In the genomic region with DNA sequence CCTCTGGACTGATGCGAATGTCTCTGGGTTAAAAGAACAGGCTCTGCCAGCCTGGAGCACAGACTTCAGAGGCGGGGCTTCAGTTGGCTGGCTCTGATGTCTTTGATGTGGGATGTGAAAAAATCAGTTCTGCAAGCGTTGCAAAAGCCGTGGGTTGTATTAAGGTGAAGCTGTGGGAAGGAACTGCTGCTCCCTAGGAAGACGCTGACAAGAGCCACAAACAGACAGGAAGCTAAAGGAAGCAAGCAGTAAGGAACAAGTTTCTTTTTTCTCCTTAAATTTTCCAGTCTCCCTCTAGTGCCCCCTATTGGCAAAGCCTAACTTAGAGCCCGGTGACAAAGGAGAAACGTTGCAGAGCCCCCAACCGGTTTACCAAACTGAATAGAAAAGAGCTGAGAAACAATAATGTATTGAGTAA, we compare ENCODE assay signal across 9 cellular contexts.
DNase-seq lines count a peak whose midpoint lies in the region; ATAC-seq and TF ChIP-seq lines count a peak whose summit lies in the region.
"Had no signal": no experiment of that assay in that cellular context is flagged by ENCODE, and none has a peak within 500 bp of the region (broad histone marks: within the 10 kb centered on the region; RNA-seq: fewer than 3 reads in every experiment).

No MANE protein-coding gene starts in this region.

- no peak overlapping the region for H2BK5ac ChIP-seq in IMR-90 (ENCODE audit: low read depth, low read length, poor library complexity, severe bottlenecking)

- in situ Hi-C loops in IMR-90 (cut with MboI; ENCODE audit: low sequenced_read_pairs) = no loop called here
- in situ Hi-C loops in astrocyte of the spinal cord (cut with HindIII; ENCODE audit: low sequenced_read_pairs) = no loop called here

- no TSS peak for BruUV-seq in IMR-90 (replicated peaks; lab: Mats Ljungman, UMichigan)

- CTCF ChIA-PET in IMR-90 (lab: Yijun Ruan, JAX) = no interaction called here

- no peaks in the 10 kb centered on the region for H3K4me1 ChIP-seq in IMR-90 (ENCODE audit: control insufficient read depth, insufficient read depth, low read length)

- H3K27ac ChIP-seq in IMR-90 (ENCODE audit: insufficient read depth, low read length) = no peak overlapping the region

- no peaks in the 10 kb centered on the region for H3K36me3 Mint-ChIP-seq in activated naive CD8-positive, alpha-beta T cell treated with anti-CD3 and anti-CD28 coated beads for 36 hours
- H3K36me3 Mint-ChIP-seq in activated T-cell treated with anti-CD3 and anti-CD28 coated beads, Interleukin-2, amount 50 U/mL, for 24 hours (ENCODE audit: low read depth) = no peaks in the 10 kb centered on the region

- POLR2A ChIA-PET in IMR-90 (lab: Charles Lee; ENCODE audit: unreplicated experiment) = no interaction called here

- no peak overlapping the region for H3K56ac ChIP-seq in IMR-90 (ENCODE audit: extremely low read depth, insufficient read depth, low read length)

- intact Hi-C loops in IMR-90 (cut with micrococcal nuclease) = no loop called here

- no peak for TF ChIP-seq POLR2A in IMR-90 (IDR thresholded peaks at IDR 0.05; ENCODE audit: low read depth, low read length)

- no peak overlapping the region for H3K4ac ChIP-seq in IMR-90 (ENCODE audit: low read depth, low read length)

- no peaks in the 10 kb centered on the region for H3K9me1 ChIP-seq in IMR-90 (ENCODE audit: insufficient read depth, low read length)

- dilution Hi-C loops in IMR-90 (cut with HindIII; ENCODE audit: low sequenced_read_pairs, unreplicated experiment) = no loop called here

- TF ChIP-seq CTCF in AG10803 (conservative IDR thresholded peaks at IDR 0.05; ENCODE audit: low read length) (peak; percentile 35), IMR-90 (conservative IDR thresholded peaks at IDR 0.05; ENCODE audit: low read depth, low read length) (peak; percentile 34), astrocyte of the spinal cord (IDR thresholded peaks at IDR 0.05; ENCODE audit: low read depth, low read length) (peak; percentile 85)

- H3K9ac ChIP-seq in IMR-90 (ENCODE audit: low read depth, low read length) = no peak overlapping the region

- no peak overlapping the region for H2BK15ac ChIP-seq in IMR-90 (ENCODE audit: low read depth, low read length)

- WGBS in IMR-90 (ENCODE audit: extremely low coverage in 2 of 2, insufficient read length in 1 of 2), 2 experiments = no CpG with 5 or more reads among the region's 8 CpGs

- H3K79me1 ChIP-seq in IMR-90 (ENCODE audit: low read depth in 1 of 2, low read length in 2 of 2) = no peaks in the 10 kb centered on the region

- H4K20me1 ChIP-seq in IMR-90 (ENCODE audit: insufficient read depth, low read length) = no peaks in the 10 kb centered on the region

- H2AK9ac ChIP-seq in IMR-90 (replicated peaks; ENCODE audit: low read depth, low read length, poor library complexity) = no peak overlapping the region

- no peaks in the 10 kb centered on the region for H3K9me3 Mint-ChIP-seq in activated naive CD8-positive, alpha-beta T cell treated with anti-CD3 and anti-CD28 coated beads for 36 hours
- peaks cover 3% of the 10 kb centered on the region for H3K9me3 Mint-ChIP-seq in activated T-cell treated with anti-CD3 and anti-CD28 coated beads, Interleukin-2, amount 50 U/mL, for 24 hours
- H3K9me3 Mint-ChIP-seq: activated B cell treated with CpG ODN at 0.5 μM for 24 hours had no signal

- no peak for DNase-seq in AG10803 (ENCODE audit: low read depth)
- no peak for DNase-seq in IMR-90
- peak; percentile 69 for DNase-seq in astrocyte of the spinal cord (ENCODE audit: low read depth, low spot score)
- DNase-seq in left lobe of liver (ENCODE audit: low spot score) = no peak
- no peak for DNase-seq in activated naive CD8-positive, alpha-beta T cell treated with anti-CD3 and anti-CD28 coated beads for 36 hours
- no peak for DNase-seq in activated T-cell treated with anti-CD3 and anti-CD28 coated beads, Interleukin-2, amount 50 U/mL, for 24 hours
- DNase-seq in NCI-H524 treated with DMSO at 0.1 percent for 48 hours (lab: John Stamatoyannopoulos, UW) = no peak
- DNase-seq: activated B cell treated with CpG ODN at 0.5 μM for 24 hours had no signal

- H3K4me3 Mint-ChIP-seq in activated naive CD8-positive, alpha-beta T cell treated with anti-CD3 and anti-CD28 coated beads for 36 hours = no peak overlapping the region
- H3K4me3 Mint-ChIP-seq in activated T-cell treated with anti-CD3 and anti-CD28 coated beads, Interleukin-2, amount 50 U/mL, for 24 hours = no peak overlapping the region
- H3K4me3 Mint-ChIP-seq: activated B cell treated with CpG ODN at 0.5 μM for 24 hours had no signal

- H3K4me2 ChIP-seq in IMR-90 (ENCODE audit: low read depth, low read length) = no peak overlapping the region

- H2BK20ac ChIP-seq in IMR-90 (ENCODE audit: low read depth, low read length) = no peak overlapping the region

- no peak overlapping the region for H3K27ac Mint-ChIP-seq in activated naive CD8-positive, alpha-beta T cell treated with anti-CD3 and anti-CD28 coated beads for 36 hours
- no peak overlapping the region for H3K27ac Mint-ChIP-seq in activated T-cell treated with anti-CD3 and anti-CD28 coated beads, Interleukin-2, amount 50 U/mL, for 24 hours
- H3K27ac Mint-ChIP-seq: activated B cell treated with CpG ODN at 0.5 μM for 24 hours had no signal

- TF ChIP-seq RAD21 in IMR-90 (IDR thresholded peaks at IDR 0.05; ENCODE audit: low read length) = no peak

- no peak overlapping the region for H3K14ac ChIP-seq in IMR-90 (replicated peaks; ENCODE audit: low read depth, low read length)

- no peak overlapping the region for H2BK120ac ChIP-seq in IMR-90 (ENCODE audit: low read depth, low read length)

- H3K18ac ChIP-seq in IMR-90 (ENCODE audit: low read depth, low read length) = no peak overlapping the region

- no peaks in the 10 kb centered on the region for H3K4me1 Mint-ChIP-seq in activated naive CD8-positive, alpha-beta T cell treated with anti-CD3 and anti-CD28 coated beads for 36 hours
- H3K4me1 Mint-ChIP-seq in activated T-cell treated with anti-CD3 and anti-CD28 coated beads, Interleukin-2, amount 50 U/mL, for 24 hours (ENCODE audit: low read depth) = no peaks in the 10 kb centered on the region
- H3K4me1 Mint-ChIP-seq: activated B cell treated with CpG ODN at 0.5 μM for 24 hours had no signal

- H3K4me3 ChIP-seq in AG10803 (ENCODE audit: low read length) (no peak overlapping the region), IMR-90 (ENCODE audit: insufficient read depth, low read depth, low read length) (no peak overlapping the region), astrocyte of the spinal cord (ENCODE audit: low read depth, low read length) (peak overlapping the region; percentile 18)

- no peak overlapping the region for H4K5ac ChIP-seq in IMR-90 (ENCODE audit: low read depth, low read length)

- H3K36me3 ChIP-seq in IMR-90 (ENCODE audit: control insufficient read depth, insufficient read depth, low read length) = no peaks in the 10 kb centered on the region

- H4K91ac ChIP-seq in IMR-90 (ENCODE audit: insufficient read depth, low read depth, low read length) = no peak overlapping the region

- no peak overlapping the region for H2AFZ ChIP-seq in IMR-90 (replicated peaks; ENCODE audit: low read length, poor library complexity)

- H4K8ac ChIP-seq in IMR-90 (ENCODE audit: low read depth in 2 of 2, low read length in 2 of 2) = no peak overlapping the region

- H2AK5ac ChIP-seq in IMR-90 (ENCODE audit: low read depth, low read length) = no peak overlapping the region

- no peaks in the 10 kb centered on the region for H3K27me3 ChIP-seq in IMR-90 (ENCODE audit: control insufficient read depth, insufficient read depth, low read length)

- no peaks in the 10 kb centered on the region for H3K9me3 ChIP-seq in IMR-90 (ENCODE audit: control insufficient read depth, insufficient read depth, low read length)

- no peaks in the 10 kb centered on the region for H3K27me3 Mint-ChIP-seq in activated naive CD8-positive, alpha-beta T cell treated with anti-CD3 and anti-CD28 coated beads for 36 hours
- H3K27me3 Mint-ChIP-seq in activated T-cell treated with anti-CD3 and anti-CD28 coated beads, Interleukin-2, amount 50 U/mL, for 24 hours = no peaks in the 10 kb centered on the region

- no peak overlapping the region for H3K23ac ChIP-seq in IMR-90 (ENCODE audit: low read depth, low read length)

- no peak for ATAC-seq in IMR-90 (ENCODE audit: low read depth)
- ATAC-seq in left lobe of liver = peak; percentile 52
- no peak for ATAC-seq in HG03045 (IDR thresholded peaks at IDR 0.05; ENCODE audit: unreplicated experiment)

TF ChIP-seq in IMR-90, 13 proteins besides CTCF, POLR2A, EP300 and RAD21 (continues in another document):
- TF ChIP-seq NFE2L2 (IDR thresholded peaks at IDR 0.05; ENCODE audit: low read depth, low read length) = no peak
- TF ChIP-seq SMC3 (IDR thresholded peaks at IDR 0.05; ENCODE audit: low read depth, low read length) = no peak
- TF ChIP-seq CHD1 (IDR thresholded peaks at IDR 0.05; ENCODE audit: low read depth, low read length) = no peak
- no peak for TF ChIP-seq MAZ (IDR thresholded peaks at IDR 0.05; ENCODE audit: borderline replicate concordance, low read depth, low read length)
- TF ChIP-seq MAFK (IDR thresholded peaks at IDR 0.05; ENCODE audit: low read depth, low read length) = no peak
- TF ChIP-seq BHLHE40 (IDR thresholded peaks at IDR 0.05; ENCODE audit: low read depth, low read length) = no peak
- TF ChIP-seq RFX5 (IDR thresholded peaks at IDR 0.05; ENCODE audit: low read depth, low read length) = no peak
- TF ChIP-seq CEBPB (IDR thresholded peaks at IDR 0.05; ENCODE audit: low read depth, low read length) = no peak
- TF ChIP-seq, protein P1, sequence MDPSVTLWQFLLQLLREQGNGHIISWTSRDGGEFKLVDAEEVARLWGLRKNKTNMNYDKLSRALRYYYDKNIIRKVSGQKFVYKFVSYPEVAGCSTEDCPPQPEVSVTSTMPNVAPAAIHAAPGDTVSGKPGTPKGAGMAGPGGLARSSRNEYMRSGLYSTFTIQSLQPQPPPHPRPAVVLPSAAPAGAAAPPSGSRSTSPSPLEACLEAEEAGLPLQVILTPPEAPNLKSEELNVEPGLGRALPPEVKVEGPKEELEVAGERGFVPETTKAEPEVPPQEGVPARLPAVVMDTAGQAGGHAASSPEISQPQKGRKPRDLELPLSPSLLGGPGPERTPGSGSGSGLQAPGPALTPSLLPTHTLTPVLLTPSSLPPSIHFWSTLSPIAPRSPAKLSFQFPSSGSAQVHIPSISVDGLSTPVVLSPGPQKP (IDR thresholded peaks at IDR 0.05; ENCODE audit: borderline replicate concordance, low read depth, low read length) = no peak
- TF ChIP-seq MXI1 (IDR thresholded peaks at IDR 0.05; ENCODE audit: borderline replicate concordance, low read depth, low read length) = no peak
- TF ChIP-seq FOS (IDR thresholded peaks at IDR 0.05; ENCODE audit: low read depth, low read length) = no peak
- TF ChIP-seq, protein P2, sequence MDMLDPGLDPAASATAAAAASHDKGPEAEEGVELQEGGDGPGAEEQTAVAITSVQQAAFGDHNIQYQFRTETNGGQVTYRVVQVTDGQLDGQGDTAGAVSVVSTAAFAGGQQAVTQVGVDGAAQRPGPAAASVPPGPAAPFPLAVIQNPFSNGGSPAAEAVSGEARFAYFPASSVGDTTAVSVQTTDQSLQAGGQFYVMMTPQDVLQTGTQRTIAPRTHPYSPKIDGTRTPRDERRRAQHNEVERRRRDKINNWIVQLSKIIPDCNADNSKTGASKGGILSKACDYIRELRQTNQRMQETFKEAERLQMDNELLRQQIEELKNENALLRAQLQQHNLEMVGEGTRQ (IDR thresholded peaks at IDR 0.05; ENCODE audit: low read depth, low read length) = no peak

Comparison
In these comparisons a context has a peak if more than half of its experiments do, and no peak if none do; other contexts are left out.
1. CTCF ChIP-seq: peak in every context shown above with its lines; median percentile 85 in astrocyte of the spinal cord; 35 in AG10803; 34 in IMR-90.